In the genomic region with DNA sequence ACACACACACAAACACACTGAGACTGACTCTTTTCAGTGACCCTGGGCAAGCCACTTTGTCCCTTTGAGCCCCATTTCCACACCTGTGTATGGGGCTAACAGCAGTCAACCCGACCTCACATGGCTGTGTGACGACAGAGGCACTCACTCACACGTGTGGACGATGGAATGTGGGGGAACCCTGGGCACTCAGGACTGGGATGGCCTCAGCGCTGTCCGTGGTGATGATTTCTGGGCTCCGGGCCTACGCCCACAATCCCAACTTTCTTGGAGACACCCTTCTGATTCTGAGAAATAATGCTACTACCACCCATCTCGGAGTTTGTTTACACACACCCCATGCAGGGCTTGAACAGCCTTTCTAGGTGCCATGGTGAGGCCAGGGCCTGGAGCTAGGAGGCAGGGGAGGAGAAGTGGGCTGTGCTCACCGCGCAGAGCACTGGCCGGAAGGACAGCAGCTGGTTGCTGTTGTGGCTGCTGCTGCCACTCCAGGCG, we compare ENCODE assay signal across 14 cellular contexts. TPM values are rescaled to one million over a fixed set of nuclear protein-coding genes. Genes with fewer than 3 reads are reported as not detected.
A peak's percentile ranks its signal among the peaks of the same experiment; 100 is the strongest.
DNase-seq lines count a peak whose midpoint lies in the region; ATAC-seq and TF ChIP-seq lines count a peak whose summit lies in the region.
"Had no signal": no experiment of that assay in that cellular context is flagged by ENCODE, and none has a peak within 500 bp of the region (broad histone marks: within the 10 kb centered on the region; RNA-seq: fewer than 3 reads in every experiment).

No MANE protein-coding gene starts in this region.

- H3K27me3 Mint-ChIP-seq in WTC11 (ENCODE audit: low read depth) = peaks cover 100% of the 10 kb centered on the region
- peaks cover 66% of the 10 kb centered on the region for H3K27me3 Mint-ChIP-seq in activated T-helper 17 cell treated with anti-CD3 and anti-CD28 coated beads, Interleukin-2, amount 50 U/mL, for 72 hours

- H3K9me3 Mint-ChIP-seq in WTC11 = no peaks in the 10 kb centered on the region
- H3K9me3 Mint-ChIP-seq in activated T-helper 17 cell treated with anti-CD3 and anti-CD28 coated beads, Interleukin-2, amount 50 U/mL, for 72 hours = no peaks in the 10 kb centered on the region
- H3K9me3 Mint-ChIP-seq: activated naive CD4-positive, alpha-beta T cell treated with anti-CD3 and anti-CD28 coated beads, Interleukin-2, amount 50 U/mL, for 72 hours; stimulated activated naive B cell treated with anti-CD40 and anti-IgM and Interleukin-4, amounts not matched to agents 10 μg/mL and 1 μg/mL and 100 μg/mL, for 72 hours had no signal

- no peak overlapping the region for H3K9ac ChIP-seq in GM23248

- peaks cover 87% of the 10 kb centered on the region for H3K27me3 ChIP-seq in GM23248 (replicated peaks; ENCODE audit: insufficient read depth)
- peaks cover 100% of the 10 kb centered on the region for H3K27me3 ChIP-seq in foreskin keratinocyte

- DNase-seq in 8988T (peak; percentile 58), GM23248 (peak; percentile 79), WTC11 (ENCODE audit: low spot score) (no peak), foreskin keratinocyte (peak in 1 of 2 donors; percentile 48), amniotic stem cell (lab: John Stamatoyannopoulos, UW) (no peak)
- DNase-seq: dermis blood vessel endothelial cell; stimulated activated naive B cell treated with anti-CD40 and anti-IgM and Interleukin-4, amounts not matched to agents 10 μg/mL and 1 μg/mL and 100 μg/mL, for 72 hours had no signal

- CTCF ChIA-PET in WTC11 (lab: Charles Lee) = interaction anchor here (1.0 to 10.6 kb wide), 5 partner anchors 9 to 114 kb away, joined by 3 to 158 read pairs (median 4); a partner anchor contains a TSS

- no peaks in the 10 kb centered on the region for H3K36me3 Mint-ChIP-seq in WTC11
- H3K36me3 Mint-ChIP-seq in activated T-helper 17 cell treated with anti-CD3 and anti-CD28 coated beads, Interleukin-2, amount 50 U/mL, for 72 hours (ENCODE audit: low read depth) = no peaks in the 10 kb centered on the region
- H3K36me3 Mint-ChIP-seq: activated naive CD4-positive, alpha-beta T cell treated with anti-CD3 and anti-CD28 coated beads, Interleukin-2, amount 50 U/mL, for 72 hours; stimulated activated naive B cell treated with anti-CD40 and anti-IgM and Interleukin-4, amounts not matched to agents 10 μg/mL and 1 μg/mL and 100 μg/mL, for 72 hours had no signal

- H3K4me1 ChIP-seq in GM23248 (ENCODE audit: insufficient read depth) (no peaks in the 10 kb centered on the region), foreskin keratinocyte (no peaks in the 10 kb centered on the region)

- no peak for TF ChIP-seq CTCF in WTC11 (IDR thresholded peaks at IDR 0.05)
- no peak for TF ChIP-seq CTCF in foreskin keratinocyte (conservative IDR thresholded peaks at IDR 0.05)

- H3K9me2 ChIP-seq in GM23248 (ENCODE audit: insufficient read depth) = no peaks in the 10 kb centered on the region

- H3K4me1 Mint-ChIP-seq in WTC11 = peaks cover 6% of the 10 kb centered on the region
- no peaks in the 10 kb centered on the region for H3K4me1 Mint-ChIP-seq in activated T-helper 17 cell treated with anti-CD3 and anti-CD28 coated beads, Interleukin-2, amount 50 U/mL, for 72 hours

- no peaks in the 10 kb centered on the region for H3K9me3 ChIP-seq in GM23248 (ENCODE audit: low read depth)
- H3K9me3 ChIP-seq: prostate gland had no signal

- no peak overlapping the region for H3K4me3 ChIP-seq in GM23248
- H3K4me3 ChIP-seq: prostate gland had no signal

- no peak overlapping the region for H3K27ac ChIP-seq in GM23248
- H3K27ac ChIP-seq in foreskin keratinocyte = no peak overlapping the region
- H3K27ac ChIP-seq: HL-60, prostate gland had no signal

- no peaks in the 10 kb centered on the region for H3K36me3 ChIP-seq in GM23248 (ENCODE audit: low read depth)
- H3K36me3 ChIP-seq: prostate gland had no signal

- no peak overlapping the region for H3K27ac Mint-ChIP-seq in WTC11
- no peak overlapping the region for H3K27ac Mint-ChIP-seq in activated T-helper 17 cell treated with anti-CD3 and anti-CD28 coated beads, Interleukin-2, amount 50 U/mL, for 72 hours
- H3K27ac Mint-ChIP-seq: activated naive CD4-positive, alpha-beta T cell treated with anti-CD3 and anti-CD28 coated beads, Interleukin-2, amount 50 U/mL, for 72 hours; stimulated activated naive B cell treated with anti-CD40 and anti-IgM and Interleukin-4, amounts not matched to agents 10 μg/mL and 1 μg/mL and 100 μg/mL, for 72 hours had no signal

- no peak overlapping the region for H3K4me3 Mint-ChIP-seq in WTC11
- no peak overlapping the region for H3K4me3 Mint-ChIP-seq in activated T-helper 17 cell treated with anti-CD3 and anti-CD28 coated beads, Interleukin-2, amount 50 U/mL, for 72 hours
- H3K4me3 Mint-ChIP-seq: stimulated activated naive B cell treated with anti-CD40 and anti-IgM and Interleukin-4, amounts not matched to agents 10 μg/mL and 1 μg/mL and 100 μg/mL, for 72 hours had no signal

- H3K4me2 ChIP-seq in GM23248 (ENCODE audit: unreplicated experiment) = no peak overlapping the region

- no peaks in the 10 kb centered on the region for H3K79me2 ChIP-seq in GM23248 (ENCODE audit: insufficient read depth)

- H4K20me1 ChIP-seq in GM23248 (ENCODE audit: insufficient read depth) = no peaks in the 10 kb centered on the region

- 5 to 10% methylated on average over 13 of the region's 13 CpGs for WGBS in GM23248 (ENCODE audit: low coverage in 1 of 2, low lambda C conversion rate in 2 of 2, missing lambda C conversion rate in 2 of 2), 2 experiments

- POLR2A ChIA-PET in WTC11 (lab: Charles Lee) = no interaction called here

- in situ Hi-C loops in GM23248 (cut with MboI) = no loop called here

- ATAC-seq in WTC11 = no peak
- peak; percentile 52 for ATAC-seq in foreskin keratinocyte
- ATAC-seq in HG03442 (IDR thresholded peaks at IDR 0.05; ENCODE audit: unreplicated experiment) = no peak
- no peak for ATAC-seq in HG03159 (IDR thresholded peaks at IDR 0.05; ENCODE audit: unreplicated experiment)
- ATAC-seq in activated T-helper 17 cell treated with anti-CD3 and anti-CD28 coated beads, Interleukin-2, amount 50 U/mL, for 72 hours (replicated peaks) = no peak
- ATAC-seq: activated naive CD4-positive, alpha-beta T cell treated with anti-CD3 and anti-CD28 coated beads, Interleukin-2, amount 50 U/mL, for 72 hours; stimulated activated naive B cell treated with anti-CD40 and anti-IgM and Interleukin-4, amounts not matched to agents 10 μg/mL and 1 μg/mL and 100 μg/mL, for 72 hours had no signal

- H2AFZ ChIP-seq in GM23248 = no peak overlapping the region

- no peaks in the 10 kb centered on the region for H3F3A ChIP-seq in GM23248 (ENCODE audit: insufficient read depth)

TF ChIP-seq in WTC11, 78 proteins besides CTCF, POLR2A, EP300 and RAD21 (continues in another document):
- TF ChIP-seq RELA (CRISPR knock-in tag; IDR thresholded peaks at IDR 0.05; ENCODE audit: borderline replicate concordance) (no peak), SMAD4 (CRISPR knock-in tag; IDR thresholded peaks at IDR 0.05) (0 out of 2 replicates have a peak, but pooled peaks have one; percentile 12)
- TF ChIP-seq, protein P1, sequence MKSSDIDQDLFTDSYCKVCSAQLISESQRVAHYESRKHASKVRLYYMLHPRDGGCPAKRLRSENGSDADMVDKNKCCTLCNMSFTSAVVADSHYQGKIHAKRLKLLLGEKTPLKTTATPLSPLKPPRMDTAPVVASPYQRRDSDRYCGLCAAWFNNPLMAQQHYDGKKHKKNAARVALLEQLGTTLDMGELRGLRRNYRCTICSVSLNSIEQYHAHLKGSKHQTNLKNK (CRISPR knock-in tag; IDR thresholded peaks at IDR 0.05) = no peak

RNA-seq across cellular contexts. Expression of a gene that starts 1.5 kb away (rescaled TPM):
- total RNA-seq in GM23248 (2014; rRNA removed; shearing (Covaris generic)) = not detected in 2 replicates
- polyA plus RNA-seq in GM23248 (2016; fragmentation: Nextera tagmentation; extraction: Ambion mirVana) (not detected in 2 replicates), foreskin keratinocyte (not detected in 2 replicates)
- total RNA-seq in WTC11 (2021) (not detected in 3 replicates), foreskin keratinocyte (not detected in 2 replicates)
- total RNA-seq in activated T-helper 17 cell treated with anti-CD3 and anti-CD28 coated beads, Interleukin-2, amount 50 U/mL, for 72 hours = not detected
- total RNA-seq: activated naive CD4-positive, alpha-beta T cell treated with anti-CD3 and anti-CD28 coated beads, Interleukin-2, amount 50 U/mL, for 72 hours; dermis blood vessel endothelial cell; mesenteric fat pad had no signal

RNA-seq across cellular contexts. Expression of a gene that starts 6.7 kb away (rescaled TPM):
- not detected in 2 replicates for total RNA-seq in GM23248 (2014; rRNA removed; shearing (Covaris generic))
- not detected in 2 replicates for polyA plus RNA-seq in GM23248 (2016; fragmentation: Nextera tagmentation; extraction: Ambion mirVana)
- total RNA-seq in WTC11 (2021) = not detected in 3 replicates
- total RNA-seq in foreskin keratinocyte = not detected in 2 replicates
- not detected in 2 replicates for polyA plus RNA-seq in foreskin keratinocyte
- not detected for total RNA-seq in activated T-helper 17 cell treated with anti-CD3 and anti-CD28 coated beads, Interleukin-2, amount 50 U/mL, for 72 hours
- total RNA-seq: activated naive CD4-positive, alpha-beta T cell treated with anti-CD3 and anti-CD28 coated beads, Interleukin-2, amount 50 U/mL, for 72 hours; dermis blood vessel endothelial cell; mesenteric fat pad had no signal

RNA-seq across cellular contexts. Expression of a gene that starts 32.3 kb away (rescaled TPM):
- not detected in 2 replicates for total RNA-seq in GM23248 (2014; rRNA removed; shearing (Covaris generic))
- polyA plus RNA-seq in GM23248 (2016; fragmentation: Nextera tagmentation; extraction: Ambion mirVana) (not detected in 2 replicates), foreskin keratinocyte (0.02 TPM in 1 of 2 replicates, not detected in the other)
- total RNA-seq in WTC11 (2021) (0.16 to 0.46 TPM (median 0.26 TPM) in 3 replicates), foreskin keratinocyte (not detected in 2 replicates)
- total RNA-seq in activated T-helper 17 cell treated with anti-CD3 and anti-CD28 coated beads, Interleukin-2, amount 50 U/mL, for 72 hours = not detected
- total RNA-seq: activated naive CD4-positive, alpha-beta T cell treated with anti-CD3 and anti-CD28 coated beads, Interleukin-2, amount 50 U/mL, for 72 hours; dermis blood vessel endothelial cell; mesenteric fat pad; prostate gland had no signal

RNA-seq across cellular contexts. Expression of a gene that starts 49.6 kb away (rescaled TPM):
- total RNA-seq in GM23248 (2014; rRNA removed; shearing (Covaris generic)) = not detected in 2 replicates
- polyA plus RNA-seq in GM23248 (2016; fragmentation: Nextera tagmentation; extraction: Ambion mirVana) (0.08 TPM in 1 of 2 replicates, not detected in the other), foreskin keratinocyte (not detected in 2 replicates)
- total RNA-seq in WTC11 (2021) (0.44 to 1.0 TPM (median 0.48 TPM) in 3 replicates), foreskin keratinocyte (not detected in 2 replicates)
- total RNA-seq in activated T-helper 17 cell treated with anti-CD3 and anti-CD28 coated beads, Interleukin-2, amount 50 U/mL, for 72 hours = not detected
- total RNA-seq: activated naive CD4-positive, alpha-beta T cell treated with anti-CD3 and anti-CD28 coated beads, Interleukin-2, amount 50 U/mL, for 72 hours; dermis blood vessel endothelial cell; mesenteric fat pad had no signal

Comparison
In these comparisons a context has a peak if more than half of its experiments do, and no peak if none do; other contexts are left out.
1. DNase-seq: peak in 8988T (single experiment) and GM23248 (single experiment); none in WTC11 (single experiment) and amniotic stem cell (single experiment).